In genomic region chr5:172479034-172479783, GRCh38 we compare ENCODE assay signal across 8 cellular contexts. TPM values are rescaled to one million over a fixed set of nuclear protein-coding genes. Genes with fewer than 3 reads are reported as not detected.
DNase-seq lines count a peak whose midpoint lies in the region; ATAC-seq, FAIRE-seq and TF ChIP-seq lines count a peak whose summit lies in the region.

No MANE protein-coding gene starts in this region.

- H3K4me2 ChIP-seq in K562 (ENCODE audit: insufficient read depth, low read length) (no peak overlapping the region), hepatocyte (no peak overlapping the region)

- no peak overlapping the region for H2AFZ ChIP-seq in K562 (ENCODE audit: low read depth, low read length)
- no peak overlapping the region for H2AFZ ChIP-seq in hepatocyte

- H3K9me3 ChIP-seq in K562 (replicated peaks; ENCODE audit: control insufficient read depth, insufficient read depth, low read depth, low read length) (no peaks in the 10 kb centered on the region), hepatocyte (ENCODE audit: low read depth) (no peaks in the 10 kb centered on the region)

- intact Hi-C loops in K562 (cut with micrococcal nuclease) = loop anchor here (1.0 to 10.0 kb wide), 2 partner anchors 218 to 456 kb away; no protein-coding TSS in a partner anchor
- intact Hi-C loops in sciatic nerve (cut with DNase I) = loop anchor here (2.0 kb wide), 1 partner anchor 218 kb away; no protein-coding TSS in a partner anchor

- no peaks in the 10 kb centered on the region for H3K9me1 ChIP-seq in K562 (ENCODE audit: control insufficient read depth, insufficient read depth, low read length)

- TF ChIP-seq CTCF in K562 (IDR thresholded peaks at IDR 0.05 in 2 of 3, conservative IDR thresholded peaks at IDR 0.05 in 1 of 3; ENCODE audit: insufficient read depth in 2 of 3, low read depth in 1 of 3, low read length in 3 of 3) (peak; percentile 88 to 98 (median 98)), hepatocyte (IDR thresholded peaks at IDR 0.05; ENCODE audit: poor library complexity) (peak; percentile 99)

- H3K4me1 ChIP-seq in K562 (replicated peaks in 1 of 2; ENCODE audit: control insufficient read depth in 2 of 2, insufficient read depth in 2 of 2, low read length in 2 of 2) (no peaks in the 10 kb centered on the region), hepatocyte (ENCODE audit: insufficient read depth) (no peaks in the 10 kb centered on the region)

- H3K4me3 ChIP-seq in K562 (no peak overlapping the region), hepatocyte (no peak overlapping the region)

- BruUV-seq in K562 (replicated peaks; lab: Mats Ljungman, UMichigan) = no TSS peak

- H3K9ac ChIP-seq in K562 (ENCODE audit: insufficient read depth in 1 of 2, low read depth in 2 of 2, low read length in 2 of 2) = no peak overlapping the region; a peak in 1 of 4 replicates

- in situ Hi-C loops in K562 (cut with MboI) = loop anchor here (5.0 kb wide), 1 partner anchor 213 kb away; no protein-coding TSS in a partner anchor

- peaks cover 2 to 9% of the 10 kb centered on the region in 2 experiments; a peak in 3 of 5 replicates for H3K27me3 ChIP-seq in K562 (ENCODE audit: control insufficient read depth in 2 of 2, insufficient read depth in 2 of 2, low read length in 2 of 2)
- no peaks in the 10 kb centered on the region for H3K27me3 ChIP-seq in hepatocyte

- H4K20me1 ChIP-seq in K562 (replicated peaks; ENCODE audit: control insufficient read depth, insufficient read depth, low read length) (no peaks in the 10 kb centered on the region), hepatocyte (ENCODE audit: insufficient read depth, poor library complexity, severe bottlenecking) (no peaks in the 10 kb centered on the region)

- H3K27ac ChIP-seq in K562 (ENCODE audit: extremely low read depth, low read depth, low read length) = no peak overlapping the region
- H3K27ac ChIP-seq in hepatocyte = no peak overlapping the region

- peak; percentile 92 to 98 for TF ChIP-seq RAD21 in K562 (CRISPR knock-in tag; conservative IDR thresholded peaks at IDR 0.05 in 1 of 2, IDR thresholded peaks at IDR 0.05 in 1 of 2)

- CTCF ChIA-PET in HEK293T (lab: Yijun Ruan, JAX) (interaction anchor here (0.9 to 2.9 kb wide), 4 partner anchors 12 to 236 kb away, joined by 3 to 22 read pairs (median 4); no protein-coding TSS in a partner anchor), K562 (lab: Yijun Ruan, JAX; ENCODE audit: low intra/inter-chr PET ratio) (interaction anchor here (0.6 to 2.1 kb wide), 5 partner anchors 169 to 235 kb away, joined by 3 to 36 read pairs (median 4); no protein-coding TSS in a partner anchor)

- no peak for TF ChIP-seq EP300 in K562 (IDR thresholded peaks at IDR 0.05; ENCODE audit: low read length)

- DNase-seq in DMS53 treated with DMSO at 0.1 percent for 48 hours (lab: John Stamatoyannopoulos, UW; ENCODE audit: unreplicated experiment) = peak; percentile 93
- peak; percentile 92 for DNase-seq in HEK293T (ENCODE audit: extremely low spot score)
- peak; percentile 86 for DNase-seq in NCI-H146 (lab: John Stamatoyannopoulos, UW)
- DNase-seq in T-helper 2 cell = peak in 3 of 5 experiments; percentile 17 to 72 (median 28)
- peak; percentile 82 to 86 (median 83) for DNase-seq in K562 (ENCODE audit: extremely low read depth in 1 of 4, low spot score in 3 of 4)
- peak; percentile 93 for DNase-seq in hepatocyte (ENCODE audit: low spot score)
- DNase-seq in sciatic nerve (ENCODE audit: low spot score) = peak; percentile 89

- H3K9me2 ChIP-seq in hepatocyte (replicated peaks; ENCODE audit: insufficient read depth) = no peaks in the 10 kb centered on the region

- no peaks in the 10 kb centered on the region for H3K36me3 ChIP-seq in K562 (ENCODE audit: control insufficient read depth, insufficient read depth, low read length)
- H3K36me3 ChIP-seq in hepatocyte (replicated peaks; ENCODE audit: insufficient read depth, low read depth) = no peaks in the 10 kb centered on the region

- TF ChIP-seq POLR2A in K562 (conservative IDR thresholded peaks at IDR 0.05) = no peak

- 31% methylated on average over 21 of the region's 21 CpGs for WGBS in K562 (ENCODE audit: insufficient coverage, low coverage, missing lambda C conversion rate)
- WGBS in hepatocyte (ENCODE audit: low lambda C conversion rate, missing lambda C conversion rate) = 50% methylated on average over 21 of the region's 21 CpGs

- POLR2A ChIA-PET in HEK293T (lab: Yijun Ruan, JAX) = interaction anchor here (0.7 kb wide), 1 partner anchor 218 kb away, joined by 3 read pairs; no protein-coding TSS in a partner anchor
- POLR2A ChIA-PET in K562 (lab: Yijun Ruan, JAX) = interaction anchor here (0.5 to 0.6 kb wide), 2 partner anchors 208 to 227 kb away, joined by 3 read pairs; no protein-coding TSS in a partner anchor

- H3K79me2 ChIP-seq in K562 (ENCODE audit: control insufficient read depth, insufficient read depth, low read length) (no peaks in the 10 kb centered on the region), hepatocyte (no peaks in the 10 kb centered on the region)

- peak; percentile 94 for FAIRE-seq in K562 (lab: Jason Lieb, UNC)

- ATAC-seq in K562 (peak; percentile 100), sciatic nerve (peak; percentile 96), GM19035 (IDR thresholded peaks at IDR 0.05; ENCODE audit: unreplicated experiment) (no peak)

TF ChIP-seq in HEK293T, 16 proteins besides CTCF, POLR2A, EP300 and RAD21:
- TF ChIP-seq FOXK2 (IDR thresholded peaks at IDR 0.05) = no peak
- TF ChIP-seq, protein P1, sequence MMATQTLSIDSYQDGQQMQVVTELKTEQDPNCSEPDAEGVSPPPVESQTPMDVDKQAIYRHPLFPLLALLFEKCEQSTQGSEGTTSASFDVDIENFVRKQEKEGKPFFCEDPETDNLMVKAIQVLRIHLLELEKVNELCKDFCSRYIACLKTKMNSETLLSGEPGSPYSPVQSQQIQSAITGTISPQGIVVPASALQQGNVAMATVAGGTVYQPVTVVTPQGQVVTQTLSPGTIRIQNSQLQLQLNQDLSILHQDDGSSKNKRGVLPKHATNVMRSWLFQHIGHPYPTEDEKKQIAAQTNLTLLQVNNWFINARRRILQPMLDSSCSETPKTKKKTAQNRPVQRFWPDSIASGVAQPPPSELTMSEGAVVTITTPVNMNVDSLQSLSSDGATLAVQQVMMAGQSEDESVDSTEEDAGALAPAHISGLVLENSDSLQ (IDR thresholded peaks at IDR 0.05) = peak; percentile 46
TF ChIP-seq in HEK293T: peak in this region for 1.

TF ChIP-seq in K562, 482 proteins besides CTCF, POLR2A, EP300 and RAD21 (continues in another document):
- no peak for TF ChIP-seq CREBBP (IDR thresholded peaks at IDR 0.05; ENCODE audit: low read depth, low read length)
- TF ChIP-seq PCBP1 (IDR thresholded peaks at IDR 0.05; ENCODE audit: low read depth, low read length, poor library complexity, severe bottlenecking) = no peak
- no peak for TF ChIP-seq PTBP1 (IDR thresholded peaks at IDR 0.05; ENCODE audit: low read depth, low read length)
- no peak for TF ChIP-seq SMAD1 (IDR thresholded peaks at IDR 0.05; ENCODE audit: low read depth, low read length, partially characterized antibody)
- TF ChIP-seq WHSC1 (IDR thresholded peaks at IDR 0.05; ENCODE audit: low read length) = no peak
- no peak for TF ChIP-seq ZNF263 (CRISPR knock-in tag; IDR thresholded peaks at IDR 0.05; ENCODE audit: borderline replicate concordance)
- no peak for TF ChIP-seq TCF7L2 (IDR thresholded peaks at IDR 0.05; ENCODE audit: low read depth, low read length)
- TF ChIP-seq SRSF7 (optimal IDR thresholded peaks at IDR 0.05; ENCODE audit: low read depth, low read length) = no peak
- 0 out of 2 replicates have a peak, but pooled peaks have one; percentile 39 for TF ChIP-seq ZHX1 (conservative IDR thresholded peaks at IDR 0.05; ENCODE audit: low read length)
- peak; percentile 23 for TF ChIP-seq MEIS2 (IDR thresholded peaks at IDR 0.05; ENCODE audit: partially characterized antibody)

RNA-seq across cellular contexts. Expression of gene SH3PXD2B, which starts 24.9 kb away (rescaled TPM):
- 0.21 and 0.25 TPM in 2 replicates for total RNA-seq in K562 (2011; cell fraction: chromatin; rRNA removed; ENCODE audit: low replicate concordance)
- total RNA-seq in K562 (2011; cell fraction: nucleolus; rRNA removed) = 0.17 and 0.26 TPM in 2 replicates
- total RNA-seq in K562 (2011; cell fraction: nucleoplasm; rRNA removed) = 0.08 and 0.44 TPM in 2 replicates
- total RNA-seq in K562 (2014; rRNA removed) (0.12 and 0.41 TPM in 2 replicates), K562 (2014; rRNA removed; fragmentation: Illumina TruSeq; extraction: Trizol) (0.04 and 0.10 TPM in 2 replicates), K562 (2015; rRNA removed; fragmentation: Illumina TruSeq; extraction: Trizol) (0.29 and 0.34 TPM in 2 replicates), K562 (2021) (0.49 and 0.66 TPM in 2 replicates), hepatocyte (23.0 and 28.5 TPM in 2 replicates), sciatic nerve (39.5 TPM)
- polyA plus RNA-seq in K562 (2011; rRNA removed) (0.07 TPM in 2 replicates), K562 (2014; fragmentation: Illumina TruSeq; extraction: Trizol) (0.19 and 0.28 TPM in 2 replicates), K562 (2014; fragmentation: Nextera tagmentation; extraction: Ambion mirVana) (under 1 TPM; 0.11 to 0.17 TPM), K562 (2014; rRNA removed) (0.13 and 0.21 TPM in 2 replicates), hepatocyte (27.8 and 33.5 TPM in 2 replicates)
- polyA plus RNA-seq in K562 (2011; cell fraction: cytosol; rRNA removed) = 0.01 and 0.72 TPM in 2 replicates
- polyA plus RNA-seq in K562 (2011; cell fraction: nucleus; rRNA removed) = 0.07 and 0.09 TPM in 2 replicates
- polyA plus RNA-seq in K562 (2012) = 0.35 and 0.53 TPM in 2 replicates
- polyA minus RNA-seq in K562 (2011; rRNA and poly(A)+ RNA removed) = 0.12 TPM in 1 of 2 replicates, not detected in the other
- polyA minus RNA-seq in K562 (2011; cell fraction: cytosol; rRNA and poly(A)+ RNA removed) = 0.76 TPM in 1 of 2 replicates, not detected in the other
- 0.11 and 0.13 TPM in 2 replicates for polyA minus RNA-seq in K562 (2011; cell fraction: nucleus; rRNA and poly(A)+ RNA removed)

Comparison
In these comparisons a context has a peak if more than half of its experiments do, and no peak if none do; other contexts are left out.
1. DNase-seq: peak in every context shown above with its lines; median percentile 93 in DMS53 treated with DMSO at 0.1 percent for 48 hours; 93 in hepatocyte; 92 in HEK293T; 89 in sciatic nerve; 86 in NCI-H146; 83 in K562; 28 in T-helper 2 cell.
2. RNA of gene SH3PXD2B, which starts 24.9 kb away (total RNA-seq): 39.5 TPM in sciatic nerve (single experiment) and 23.0 to 28.5 TPM in hepatocyte; 0.04 to 0.66 TPM in K562; every median in the first group is over 10 times any median in the second.